ENCODE assay signal across 8 cellular contexts in the genomic region with DNA sequence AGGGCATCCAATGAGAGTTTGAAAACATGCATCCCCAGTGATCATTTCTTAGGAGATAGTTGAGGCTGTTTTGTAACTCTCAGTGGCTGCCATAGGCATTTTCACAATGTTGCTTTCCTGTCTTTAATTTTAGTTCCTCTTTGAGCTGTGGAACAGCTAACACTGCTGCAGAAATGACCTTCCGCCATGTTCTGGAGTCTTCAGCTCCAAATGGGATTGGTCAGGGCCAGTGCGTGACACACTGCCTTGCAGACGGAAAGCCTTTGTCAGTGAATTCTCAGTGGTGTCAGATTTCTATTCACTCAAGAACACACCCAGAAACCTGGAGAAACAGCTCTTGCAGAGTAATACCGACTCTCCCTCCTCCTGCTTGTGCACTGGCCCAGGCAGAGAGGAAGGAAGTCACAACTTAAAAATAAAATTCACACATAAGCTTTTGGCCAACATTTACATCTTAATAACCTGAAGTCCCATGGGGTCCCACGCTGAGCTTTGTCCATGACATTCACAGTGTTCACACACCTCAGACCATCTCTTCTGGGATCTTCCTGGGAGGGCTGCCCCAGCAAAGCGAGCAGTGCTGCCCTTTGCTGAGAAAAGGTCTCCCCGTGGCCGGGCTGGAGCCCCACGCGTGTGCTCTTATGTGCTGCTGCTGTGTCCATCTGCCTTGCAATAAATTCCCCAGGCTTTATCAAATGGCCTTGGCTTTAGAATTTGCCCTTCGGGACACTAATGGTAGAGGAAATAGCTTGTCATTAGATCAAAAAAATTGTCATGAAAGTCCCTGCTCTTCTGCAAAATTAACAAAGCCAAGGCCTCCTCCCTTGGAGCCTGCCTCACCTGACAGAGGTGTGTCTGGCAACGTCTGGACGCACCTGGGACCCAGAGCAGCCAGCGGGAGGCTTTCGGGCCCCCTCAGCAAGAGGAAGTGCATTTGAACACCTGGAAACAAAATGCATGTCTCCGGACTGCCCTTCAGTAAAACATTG.
DNase-seq lines count a peak whose midpoint lies in the region; ATAC-seq, FAIRE-seq and TF ChIP-seq lines count a peak whose summit lies in the region.

No MANE protein-coding gene starts in this region.

- H3K27ac Mint-ChIP-seq in activated B cell treated with CpG ODN at 0.5 μM for 24 hours = peak overlapping the region; percentile 90
- peak overlapping the region; percentile 3 for H3K27ac Mint-ChIP-seq in stimulated activated naive CD8-positive, alpha-beta T cell treated with anti-CD3 and anti-CD28 coated beads, Interleukin-15, Interleukin-2, amounts not matched to agents 100 ng/mL and 50 ng/mL, for 24 hours

- H3K4me3 ChIP-seq in GM06990 (replicated peaks; ENCODE audit: low read depth, low read length) (peak overlapping the region; percentile 39), HUES64 (ENCODE audit: low read length) (no peak overlapping the region)

- H3K36me3 Mint-ChIP-seq in activated B cell treated with CpG ODN at 0.5 μM for 24 hours (ENCODE audit: low read depth) = no peaks in the 10 kb centered on the region
- H3K36me3 Mint-ChIP-seq in stimulated activated naive CD8-positive, alpha-beta T cell treated with anti-CD3 and anti-CD28 coated beads, Interleukin-15, Interleukin-2, amounts not matched to agents 100 ng/mL and 50 ng/mL, for 24 hours (ENCODE audit: low read depth) = no peaks in the 10 kb centered on the region

- H3K9me3 Mint-ChIP-seq in activated B cell treated with CpG ODN at 0.5 μM for 24 hours = no peaks in the 10 kb centered on the region
- peaks cover 5% of the 10 kb centered on the region for H3K9me3 Mint-ChIP-seq in stimulated activated naive CD8-positive, alpha-beta T cell treated with anti-CD3 and anti-CD28 coated beads, Interleukin-15, Interleukin-2, amounts not matched to agents 100 ng/mL and 50 ng/mL, for 24 hours

- H3K9me3 ChIP-seq in HUES64 (ENCODE audit: insufficient read depth, low read depth, low read length) = 0 out of 2 replicates have a peak, but pooled peaks cover 2% of the 10 kb centered on the region

- H3K36me3 ChIP-seq in GM06990 (ENCODE audit: control insufficient read depth, insufficient read depth, low read length) (peaks cover 6% of the 10 kb centered on the region), HUES64 (ENCODE audit: insufficient read depth, low read length) (no peaks in the 10 kb centered on the region)

- POLR2A ChIA-PET in activated B cell treated with CpG ODN at 0.5 μM for 24 hours (lab: Charles Lee) = interaction anchor here (0.7 to 8.5 kb wide), 25 partner anchors 9 to 189 kb away, joined by 3 to 78 read pairs (median 5); a partner anchor contains a TSS

- no peak for FAIRE-seq in RCC 7860 (lab: Jason Lieb, UNC)

- CTCF ChIA-PET in activated B cell treated with CpG ODN at 0.5 μM for 24 hours (lab: Charles Lee) = interaction anchor here (0.6 to 2.8 kb wide), 8 partner anchors 11 to 167 kb away, joined by 3 to 24 read pairs (median 4); no protein-coding TSS in a partner anchor

- no peaks in the 10 kb centered on the region for H3K27me3 Mint-ChIP-seq in activated B cell treated with CpG ODN at 0.5 μM for 24 hours
- H3K27me3 Mint-ChIP-seq in stimulated activated naive CD8-positive, alpha-beta T cell treated with anti-CD3 and anti-CD28 coated beads, Interleukin-15, Interleukin-2, amounts not matched to agents 100 ng/mL and 50 ng/mL, for 24 hours = peaks cover 3% of the 10 kb centered on the region

- peak; percentile 56 for ATAC-seq in GM21576 (IDR thresholded peaks at IDR 0.05; ENCODE audit: unreplicated experiment)
- peak; percentile 64 for ATAC-seq in activated B cell treated with CpG ODN at 0.5 μM for 24 hours (ENCODE audit: low read depth)

- peak; percentile 80 for DNase-seq in GM06990 (ENCODE audit: extremely low read depth, insufficient read length)
- DNase-seq in activated B cell treated with CpG ODN at 0.5 μM for 24 hours = no peak
- DNase-seq in iPS-NIHi11 (ENCODE audit: low spot score) = peak; percentile 90
- no peak for DNase-seq in RCC 7860 (ENCODE audit: low spot score)
- DNase-seq in activated CD4-positive, alpha-beta T cell treated with anti-CD3 and anti-CD28 coated beads for 1 hour = no peak

- H3K4me1 ChIP-seq in HUES64 (ENCODE audit: insufficient read depth, low read length) = peaks cover 26% of the 10 kb centered on the region

- H3K4me1 Mint-ChIP-seq in activated B cell treated with CpG ODN at 0.5 μM for 24 hours = peaks cover 73% of the 10 kb centered on the region
- peaks cover 54% of the 10 kb centered on the region for H3K4me1 Mint-ChIP-seq in stimulated activated naive CD8-positive, alpha-beta T cell treated with anti-CD3 and anti-CD28 coated beads, Interleukin-15, Interleukin-2, amounts not matched to agents 100 ng/mL and 50 ng/mL, for 24 hours (ENCODE audit: low read depth)

- peak overlapping the region; percentile 87 for H3K27ac ChIP-seq in HUES64 (ENCODE audit: low read depth, low read length)

- peak overlapping the region; percentile 88 for H3K4me3 Mint-ChIP-seq in activated B cell treated with CpG ODN at 0.5 μM for 24 hours
- peak overlapping the region; percentile 28 for H3K4me3 Mint-ChIP-seq in stimulated activated naive CD8-positive, alpha-beta T cell treated with anti-CD3 and anti-CD28 coated beads, Interleukin-15, Interleukin-2, amounts not matched to agents 100 ng/mL and 50 ng/mL, for 24 hours

- 45% methylated on average over 16 of the region's 16 CpGs for whole genome bisulfite sequencing in HUES64

- intact Hi-C loops in activated B cell treated with CpG ODN at 0.5 μM for 24 hours (cut with micrococcal nuclease) = loop anchor here (1.0 to 10.0 kb wide), 5 partner anchors 8 to 843 kb away; a partner anchor contains a TSS

- TF ChIP-seq CTCF in GM06990 (IDR thresholded peaks at IDR 0.05; ENCODE audit: insufficient read depth, low read length, poor library complexity, severe bottlenecking) = no peak
- TF ChIP-seq CTCF in activated B cell treated with CpG ODN at 0.5 μM for 24 hours (IDR thresholded peaks at IDR 0.05) = no peak

- peak overlapping the region; percentile 25 for H3K9ac ChIP-seq in HUES64 (ENCODE audit: low read depth, low read length)

- H3K27me3 ChIP-seq in GM06990 (replicated peaks; ENCODE audit: control insufficient read depth, insufficient read depth, low read length) (no peaks in the 10 kb centered on the region), HUES64 (ENCODE audit: insufficient read depth, low read length) (no peaks in the 10 kb centered on the region)

Comparison
In these comparisons a context has a peak if more than half of its experiments do, and no peak if none do; other contexts are left out.
1. DNase-seq: peak in GM06990 (single experiment) and iPS-NIHi11 (single experiment); none in activated B cell treated with CpG ODN at 0.5 μM for 24 hours (single experiment), RCC 7860 (single experiment) and activated CD4-positive, alpha-beta T cell treated with anti-CD3 and anti-CD28 coated beads for 1 hour (single experiment).